In the genomic region with DNA sequence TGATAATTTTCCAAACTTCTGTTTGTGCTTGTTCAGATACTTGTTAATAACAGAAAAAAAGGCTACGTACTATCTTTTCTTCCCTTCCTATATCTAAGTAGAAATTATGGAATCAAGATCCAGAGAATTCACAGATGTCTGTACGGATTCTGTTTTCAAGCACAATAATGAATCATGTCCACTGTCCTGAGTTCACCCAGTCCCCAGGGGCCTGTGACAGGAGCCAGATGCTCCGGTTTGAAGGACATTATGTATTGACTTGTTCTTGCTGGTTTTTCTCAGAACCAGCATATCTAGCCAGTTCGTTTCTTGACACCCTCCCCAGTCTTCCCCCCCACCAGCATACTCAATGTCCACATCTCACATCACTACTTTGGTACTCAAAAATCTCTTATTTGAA, we compare ENCODE assay signal across 16 cellular contexts.
DNase-seq lines count a peak whose midpoint lies in the region; ATAC-seq and TF ChIP-seq lines count a peak whose summit lies in the region.
"Had no signal": no experiment of that assay in that cellular context is flagged by ENCODE, and none has a peak within 500 bp of the region (broad histone marks: within the 10 kb centered on the region; RNA-seq: fewer than 3 reads in every experiment).

No MANE protein-coding gene starts in this region.

- no peaks in the 10 kb centered on the region for H3K9me3 Mint-ChIP-seq in CD4-positive, alpha-beta memory T cell
- no peaks in the 10 kb centered on the region for H3K9me3 Mint-ChIP-seq in activated CD8-positive, alpha-beta memory T cell treated with anti-CD3 and anti-CD28 coated beads, Interleukin-2, amount 10 ng/mL, durations not matched to agents 7 days and 5 days (ENCODE audit: low read depth)
- H3K9me3 Mint-ChIP-seq: endodermal cell; natural killer cell treated with Interleukin-12 subunit alpha and Interleukin-12 subunit beta and Interleukin-15 and Interleukin-18, amount 100 ng/mL, for 72 hours had no signal

- H3K27me3 Mint-ChIP-seq in CD4-positive, alpha-beta memory T cell: no peaks in the 10 kb centered on the region
- H3K27me3 Mint-ChIP-seq in activated CD8-positive, alpha-beta memory T cell treated with anti-CD3 and anti-CD28 coated beads, Interleukin-2, amount 10 ng/mL, durations not matched to agents 7 days and 5 days: no peaks in the 10 kb centered on the region
- H3K27me3 Mint-ChIP-seq: natural killer cell treated with Interleukin-12 subunit alpha and Interleukin-12 subunit beta and Interleukin-15 and Interleukin-18, amount 100 ng/mL, for 72 hours had no signal

- H3K4me1 Mint-ChIP-seq in CD4-positive, alpha-beta memory T cell: peaks cover 9 to 15% (median 11%) of the 10 kb centered on the region in 4 donors
- H3K4me1 Mint-ChIP-seq in activated CD8-positive, alpha-beta memory T cell treated with anti-CD3 and anti-CD28 coated beads, Interleukin-2, amount 10 ng/mL, durations not matched to agents 7 days and 5 days: no peaks in the 10 kb centered on the region

- no peak overlapping the region for H3K4me3 ChIP-seq in CD4-positive, alpha-beta memory T cell (ENCODE audit: low read length in 2 of 2)
- H3K4me3 ChIP-seq in adipocyte (ENCODE audit: low read length) (no peak overlapping the region), heart right ventricle (no peak overlapping the region), transverse colon (no peak overlapping the region)
- H3K4me3 ChIP-seq: breast epithelium, SJSA1 had no signal

- POLR2A ChIA-PET in CD4-positive, alpha-beta memory T cell (lab: Charles Lee; ENCODE audit: partially characterized antibody): interaction anchor here (0.6 kb wide), 1 partner anchor 101 kb away, joined by 3 read pairs; no protein-coding TSS in a partner anchor

- H3K36me3 Mint-ChIP-seq in CD4-positive, alpha-beta memory T cell: peaks cover 30% of the 10 kb centered on the region in 2 donors
- H3K36me3 Mint-ChIP-seq in activated CD8-positive, alpha-beta memory T cell treated with anti-CD3 and anti-CD28 coated beads, Interleukin-2, amount 10 ng/mL, durations not matched to agents 7 days and 5 days: peaks cover 3% of the 10 kb centered on the region
- H3K36me3 Mint-ChIP-seq: natural killer cell treated with Interleukin-12 subunit alpha and Interleukin-12 subunit beta and Interleukin-15 and Interleukin-18, amount 100 ng/mL, for 72 hours had no signal

- no peak overlapping the region for H3K4me3 Mint-ChIP-seq in CD4-positive, alpha-beta memory T cell
- no peak overlapping the region for H3K4me3 Mint-ChIP-seq in activated CD8-positive, alpha-beta memory T cell treated with anti-CD3 and anti-CD28 coated beads, Interleukin-2, amount 10 ng/mL, durations not matched to agents 7 days and 5 days
- H3K4me3 Mint-ChIP-seq: endodermal cell; natural killer cell treated with Interleukin-12 subunit alpha and Interleukin-12 subunit beta and Interleukin-15 and Interleukin-18, amount 100 ng/mL, for 72 hours had no signal

- 48% methylated on average over 4 of the region's 4 CpGs for WGBS in heart right ventricle, 2 donors
- 72 to 80% methylated on average over 4 of the region's 4 CpGs for WGBS in transverse colon (ENCODE audit: low coverage in 1 of 2), 2 donors

- H3K9ac ChIP-seq in adipocyte (ENCODE audit: low read length): peak overlapping the region; percentile 16

- H3K27me3 ChIP-seq in CD4-positive, alpha-beta memory T cell (ENCODE audit: insufficient read depth, low read length): no peaks in the 10 kb centered on the region
- H3K27me3 ChIP-seq in adipocyte (replicated peaks; ENCODE audit: control insufficient read depth, insufficient read depth, low read length) (no peaks in the 10 kb centered on the region), heart right ventricle (no peaks in the 10 kb centered on the region), transverse colon (no peaks in the 10 kb centered on the region)
- H3K27me3 ChIP-seq: breast epithelium, SJSA1 had no signal

- H3K4me1 ChIP-seq in CD4-positive, alpha-beta memory T cell (ENCODE audit: insufficient read depth, low read length): no peaks in the 10 kb centered on the region
- H3K4me1 ChIP-seq in adipocyte (ENCODE audit: control insufficient read depth, insufficient read depth, low read length) (peaks cover 54% of the 10 kb centered on the region), heart right ventricle (peaks cover 0 to 23% (median 5%) of the 10 kb centered on the region in 9 donors), transverse colon (peaks cover 0 to 16% (median 8%) of the 10 kb centered on the region in 4 donors)

- intact Hi-C loops in CD4-positive, alpha-beta memory T cell (cut with micrococcal nuclease): no loop called here
- intact Hi-C loops in heart right ventricle (cut with DNase I) (loop anchor here in 2 of 10 donors (5.0 to 10.0 kb wide), 2 partner anchors 83 to 86 kb away; a partner anchor contains a TSS), posterior cingulate gyrus (cut with DNase I) (no loop called here), transverse colon (cut with DNase I; ENCODE audit: low total_unique reads) (no loop called here)

- H3K36me3 ChIP-seq in CD4-positive, alpha-beta memory T cell (ENCODE audit: insufficient read depth, low read length): no peaks in the 10 kb centered on the region
- H3K36me3 ChIP-seq in adipocyte (ENCODE audit: control insufficient read depth, insufficient read depth, low read length, severe bottlenecking) (no peaks in the 10 kb centered on the region), heart right ventricle (peaks cover 0 to 2% (median 0%) of the 10 kb centered on the region in 9 donors), transverse colon (no peaks in the 10 kb centered on the region)
- H3K36me3 ChIP-seq: breast epithelium, SJSA1 had no signal

- TF ChIP-seq POLR2A in transverse colon (IDR thresholded peaks at IDR 0.05): no peak

- TF ChIP-seq CTCF in heart right ventricle (IDR thresholded peaks at IDR 0.05): no peak
- no peak for TF ChIP-seq CTCF in transverse colon (IDR thresholded peaks at IDR 0.05)

- CTCF ChIA-PET in CD4-positive, alpha-beta memory T cell (lab: Charles Lee; ENCODE audit: partially characterized antibody): interaction anchor here (1.0 to 1.4 kb wide), 2 partner anchors 11 to 87 kb away, joined by 3 to 5 read pairs; no protein-coding TSS in a partner anchor
- CTCF ChIA-PET in activated CD8-positive, alpha-beta memory T cell treated with anti-CD3 and anti-CD28 coated beads, Interleukin-2, amount 10 ng/mL, durations not matched to agents 7 days and 5 days (lab: Charles Lee): interaction anchor here (0.6 kb wide), 1 partner anchor 77 kb away, joined by 3 read pairs; no protein-coding TSS in a partner anchor

- H3K27ac Mint-ChIP-seq in CD4-positive, alpha-beta memory T cell: peak overlapping the region in 4 of 7 donors; percentile 8 to 64 (median 18)
- H3K27ac Mint-ChIP-seq in activated CD8-positive, alpha-beta memory T cell treated with anti-CD3 and anti-CD28 coated beads, Interleukin-2, amount 10 ng/mL, durations not matched to agents 7 days and 5 days: no peak overlapping the region
- H3K27ac Mint-ChIP-seq: endodermal cell; natural killer cell treated with Interleukin-12 subunit alpha and Interleukin-12 subunit beta and Interleukin-15 and Interleukin-18, amount 100 ng/mL, for 72 hours had no signal

- no peaks in the 10 kb centered on the region for H3K9me3 ChIP-seq in CD4-positive, alpha-beta memory T cell (ENCODE audit: control insufficient read depth in 1 of 2, low read length in 2 of 2)
- H3K9me3 ChIP-seq in adipocyte (ENCODE audit: control insufficient read depth, low read length) (no peaks in the 10 kb centered on the region), heart right ventricle (no peaks in the 10 kb centered on the region), transverse colon (no peaks in the 10 kb centered on the region)
- H3K9me3 ChIP-seq: breast epithelium, SJSA1 had no signal

- no peak for DNase-seq in CD4-positive, alpha-beta memory T cell
- DNase-seq in adipocyte (ENCODE audit: low read depth): no peak
- peak; percentile 52 to 63 for DNase-seq in heart right ventricle
- peak in 6 of 10 donors; percentile 25 to 89 (median 44) for DNase-seq in posterior cingulate gyrus
- DNase-seq in transverse colon: no peak
- no peak for DNase-seq in activated CD8-positive, alpha-beta memory T cell treated with anti-CD3 and anti-CD28 coated beads, Interleukin-2, amount 10 ng/mL, durations not matched to agents 7 days and 5 days
- no peak for DNase-seq in stimulated activated CD4-positive, alpha-beta T cell treated with anti-CD3 and anti-CD28 coated beads, Interleukin-4, amount 100 ng/mL, for 4 hours
- DNase-seq in activated gamma-delta T cell treated with Interleukin-2 at 50 U/mL for 16 hours: no peak
- DNase-seq: ACHN; activated naive CD4-positive, alpha-beta T cell treated with Interleukin-2 at 50 U/mL for 16 hours; endodermal cell; stimulated activated CD4-positive, alpha-beta T cell treated with anti-CD3 and anti-CD28 coated beads, Interleukin-4, amount 100 ng/mL, for 24 hours had no signal

- H3K27ac ChIP-seq in CD4-positive, alpha-beta memory T cell (ENCODE audit: low read depth, low read length): no peak overlapping the region
- H3K27ac ChIP-seq in heart right ventricle: peak overlapping the region in 7 of 10 donors; percentile 5 to 71 (median 46)
- H3K27ac ChIP-seq in transverse colon: peak overlapping the region in 2 of 4 donors; percentile 15 to 52
- H3K27ac ChIP-seq: SJSA1, VCaP had no signal

- ATAC-seq in heart right ventricle: peak in 7 of 8 donors; percentile 62 to 90 (median 85)
- no peak for ATAC-seq in activated CD8-positive, alpha-beta memory T cell treated with anti-CD3 and anti-CD28 coated beads, Interleukin-2, amount 10 ng/mL, durations not matched to agents 7 days and 5 days

- no peak for TF ChIP-seq EP300 in transverse colon (IDR thresholded peaks at IDR 0.05; ENCODE audit: low read depth)

- in situ Hi-C loops in transverse colon (cut with MboI; ENCODE audit: low pct_ligation_motif_present in 1 of 4, low pct_unique_long_range_greater_than_20kb in 1 of 4, low sequenced_read_pairs in 3 of 4): no loop called here

Comparison
In these comparisons a context has a peak if more than half of its experiments do, and no peak if none do; other contexts are left out.
1. DNase-seq: peak in heart right ventricle (2 of 2) and posterior cingulate gyrus (6 of 10); none in CD4-positive, alpha-beta memory T cell (0 of 5), adipocyte (single experiment), transverse colon (single experiment), activated CD8-positive, alpha-beta memory T cell treated with anti-CD3 and anti-CD28 coated beads, Interleukin-2, amount 10 ng/mL, durations not matched to agents 7 days and 5 days (single experiment), stimulated activated CD4-positive, alpha-beta T cell treated with anti-CD3 and anti-CD28 coated beads, Interleukin-4, amount 100 ng/mL, for 4 hours (0 of 2) and activated gamma-delta T cell treated with Interleukin-2 at 50 U/mL for 16 hours (single experiment).